ENCODE assay signal across 10 cellular contexts in genomic region chr10:103111031-103111917, GRCh38.
DNase-seq lines count a peak whose midpoint lies in the region; ATAC-seq and TF ChIP-seq lines count a peak whose summit lies in the region.
"Had no signal": no experiment of that assay in that cellular context is flagged by ENCODE, and none has a peak within 500 bp of the region (broad histone marks: within the 10 kb centered on the region; RNA-seq: fewer than 3 reads in every experiment).

No MANE protein-coding gene starts in this region.

- H3K36me3 Mint-ChIP-seq in stimulated activated naive B cell treated with anti-CD40 and anti-IgM and Interleukin-4, amounts not matched to agents 10 μg/mL and 1 μg/mL and 100 μg/mL, for 72 hours, result peaks cover 10 to 21% of the 10 kb centered on the region in 2 donors

- peaks cover 13 to 56% of the 10 kb centered on the region in 2 experiments for H3K79me1 ChIP-seq in IMR-90 (ENCODE audit: low read depth in 1 of 2, low read length in 2 of 2)

- in situ Hi-C loops in IMR-90 (cut with MboI; ENCODE audit: low sequenced_read_pairs), result no loop called here

- TF ChIP-seq RAD21 in IMR-90 (IDR thresholded peaks at IDR 0.05; ENCODE audit: low read length), result no peak

- no peaks in the 10 kb centered on the region for H3K9me3 Mint-ChIP-seq in stimulated activated naive B cell treated with anti-CD40 and anti-IgM and Interleukin-4, amounts not matched to agents 10 μg/mL and 1 μg/mL and 100 μg/mL, for 72 hours
- H3K9me3 Mint-ChIP-seq: central memory CD8-positive, alpha-beta T cell had no signal

- WGBS in IMR-90 (ENCODE audit: extremely low coverage in 2 of 2, insufficient read length in 1 of 2), 2 experiments, result no CpG with 5 or more reads among the region's 2 CpGs

- dilution Hi-C loops in IMR-90 (cut with HindIII; ENCODE audit: low sequenced_read_pairs, unreplicated experiment), result no loop called here

- no peak overlapping the region for H3K9ac ChIP-seq in IMR-90 (ENCODE audit: low read depth, low read length)

- H4K91ac ChIP-seq in IMR-90 (ENCODE audit: insufficient read depth, low read depth, low read length), result no peak overlapping the region

- TF ChIP-seq CTCF in IMR-90 (conservative IDR thresholded peaks at IDR 0.05; ENCODE audit: low read depth, low read length), result no peak
- TF ChIP-seq CTCF in fibroblast of mammary gland (conservative IDR thresholded peaks at IDR 0.05; ENCODE audit: control insufficient read depth, insufficient read depth, low read depth, low read length), result no peak

- no peak overlapping the region for H3K4ac ChIP-seq in IMR-90 (ENCODE audit: low read depth, low read length)

- intact Hi-C loops in IMR-90 (cut with micrococcal nuclease), result loop anchor here (5.0 kb wide), 2 partner anchors 36 to 76 kb away; no protein-coding TSS in a partner anchor

- no peaks in the 10 kb centered on the region for H3K27me3 ChIP-seq in IMR-90 (ENCODE audit: control insufficient read depth, insufficient read depth, low read length)

- no peaks in the 10 kb centered on the region for H3K27me3 Mint-ChIP-seq in stimulated activated naive B cell treated with anti-CD40 and anti-IgM and Interleukin-4, amounts not matched to agents 10 μg/mL and 1 μg/mL and 100 μg/mL, for 72 hours
- H3K27me3 Mint-ChIP-seq: central memory CD8-positive, alpha-beta T cell had no signal

- no peak overlapping the region for H2BK5ac ChIP-seq in IMR-90 (ENCODE audit: low read depth, low read length, poor library complexity, severe bottlenecking)

- no peak overlapping the region for H2AK5ac ChIP-seq in IMR-90 (ENCODE audit: low read depth, low read length)

- no peak overlapping the region for H3K56ac ChIP-seq in IMR-90 (ENCODE audit: extremely low read depth, insufficient read depth, low read length)

- no peak overlapping the region for H3K4me2 ChIP-seq in IMR-90 (ENCODE audit: low read depth, low read length)

- CTCF ChIA-PET in IMR-90 (lab: Yijun Ruan, JAX), result interaction anchor here (1.4 kb wide), 1 partner anchor 86 kb away, joined by 3 read pairs; no protein-coding TSS in a partner anchor

- TF ChIP-seq POLR2A in IMR-90 (IDR thresholded peaks at IDR 0.05; ENCODE audit: low read depth, low read length), result no peak

- no peak overlapping the region for H3K18ac ChIP-seq in IMR-90 (ENCODE audit: low read depth, low read length)

- no peak overlapping the region for H2AK9ac ChIP-seq in IMR-90 (replicated peaks; ENCODE audit: low read depth, low read length, poor library complexity)

- no peak overlapping the region for H3K4me3 Mint-ChIP-seq in stimulated activated naive B cell treated with anti-CD40 and anti-IgM and Interleukin-4, amounts not matched to agents 10 μg/mL and 1 μg/mL and 100 μg/mL, for 72 hours
- H3K4me3 Mint-ChIP-seq: central memory CD8-positive, alpha-beta T cell had no signal

- peaks cover 3% of the 10 kb centered on the region; the same call in 1 of the 2 replicates for H3K4me1 ChIP-seq in IMR-90 (ENCODE audit: control insufficient read depth, insufficient read depth, low read length)

- no peak overlapping the region for H3K14ac ChIP-seq in IMR-90 (replicated peaks; ENCODE audit: low read depth, low read length)

- no peak overlapping the region for H2BK15ac ChIP-seq in IMR-90 (ENCODE audit: low read depth, low read length)

- no peak overlapping the region for H3K23ac ChIP-seq in IMR-90 (ENCODE audit: low read depth, low read length)

- BruUV-seq in IMR-90 (replicated peaks; lab: Mats Ljungman, UMichigan), result no TSS peak

- H4K5ac ChIP-seq in IMR-90 (ENCODE audit: low read depth, low read length), result no peak overlapping the region

- no peak overlapping the region for H2BK120ac ChIP-seq in IMR-90 (ENCODE audit: low read depth, low read length)

- no peaks in the 10 kb centered on the region; the same call in 1 of the 2 replicates for H3K9me1 ChIP-seq in IMR-90 (ENCODE audit: insufficient read depth, low read length)

- H3K36me3 ChIP-seq in IMR-90 (ENCODE audit: control insufficient read depth, insufficient read depth, low read length), result peaks cover 1% of the 10 kb centered on the region; the same call in 1 of the 2 replicates

- H3K27ac Mint-ChIP-seq in stimulated activated naive B cell treated with anti-CD40 and anti-IgM and Interleukin-4, amounts not matched to agents 10 μg/mL and 1 μg/mL and 100 μg/mL, for 72 hours, result no peak overlapping the region

- POLR2A ChIA-PET in IMR-90 (lab: Charles Lee; ENCODE audit: unreplicated experiment), result no interaction called here

- H3K4me3 ChIP-seq in IMR-90 (ENCODE audit: insufficient read depth, low read depth, low read length) (no peak overlapping the region), fibroblast of mammary gland (ENCODE audit: control insufficient read depth, low read depth, low read length) (no peak overlapping the region), skeletal muscle cell (ENCODE audit: low read depth, low read length) (no peak overlapping the region)

- peak; percentile 14 for DNase-seq in GM04503 (ENCODE audit: low read depth)
- peak; percentile 44 for DNase-seq in IMR-90
- DNase-seq in fibroblast of mammary gland (ENCODE audit: low read depth), result peak; percentile 52
- DNase-seq in skeletal muscle cell (ENCODE audit: low read depth), result peak; percentile 54
- DNase-seq in NCI-H446 (lab: John Stamatoyannopoulos, UW), result no peak
- no peak for DNase-seq in stimulated activated naive B cell treated with anti-CD40 and anti-IgM and Interleukin-4, amounts not matched to agents 10 μg/mL and 1 μg/mL and 100 μg/mL, for 72 hours
- no peak for DNase-seq in T-helper 1 cell

- no peak overlapping the region for H4K8ac ChIP-seq in IMR-90 (ENCODE audit: low read depth in 2 of 2, low read length in 2 of 2)

- no peak overlapping the region for H3K27ac ChIP-seq in IMR-90 (ENCODE audit: insufficient read depth, low read length)

- peaks cover 0 to 11% of the 10 kb centered on the region in 2 donors for H3K4me1 Mint-ChIP-seq in stimulated activated naive B cell treated with anti-CD40 and anti-IgM and Interleukin-4, amounts not matched to agents 10 μg/mL and 1 μg/mL and 100 μg/mL, for 72 hours

- H3K9me3 ChIP-seq in IMR-90 (ENCODE audit: control insufficient read depth, insufficient read depth, low read length), result no peaks in the 10 kb centered on the region

- no peak overlapping the region for H2BK20ac ChIP-seq in IMR-90 (ENCODE audit: low read depth, low read length)

- H4K20me1 ChIP-seq in IMR-90 (ENCODE audit: insufficient read depth, low read length), result peaks cover 21% of the 10 kb centered on the region; the same call in 1 of the 2 replicates

- no peak overlapping the region for H2AFZ ChIP-seq in IMR-90 (replicated peaks; ENCODE audit: low read length, poor library complexity)

- ATAC-seq in GM21515 (IDR thresholded peaks at IDR 0.05; ENCODE audit: unreplicated experiment) (peak; percentile 55), IMR-90 (ENCODE audit: low read depth) (peak; percentile 86)
- ATAC-seq in stimulated activated naive B cell treated with anti-CD40 and anti-IgM and Interleukin-4, amounts not matched to agents 10 μg/mL and 1 μg/mL and 100 μg/mL, for 72 hours (replicated peaks), result no peak
- ATAC-seq: HCT116 had no signal

TF ChIP-seq in IMR-90, 13 proteins besides CTCF, POLR2A, EP300 and RAD21:
- no peak for TF ChIP-seq SMC3 (IDR thresholded peaks at IDR 0.05; ENCODE audit: low read depth, low read length)
- TF ChIP-seq MAZ (IDR thresholded peaks at IDR 0.05; ENCODE audit: borderline replicate concordance, low read depth, low read length), result no peak
- TF ChIP-seq MXI1 (IDR thresholded peaks at IDR 0.05; ENCODE audit: borderline replicate concordance, low read depth, low read length), result no peak
- no peak for TF ChIP-seq RCOR1 (IDR thresholded peaks at IDR 0.05; ENCODE audit: insufficient replicate concordance, low read length)
- no peak for TF ChIP-seq ELK1 (IDR thresholded peaks at IDR 0.05; ENCODE audit: borderline replicate concordance, low read depth, low read length)
- no peak for TF ChIP-seq NFE2L2 (IDR thresholded peaks at IDR 0.05; ENCODE audit: low read depth, low read length)
- TF ChIP-seq FOS (IDR thresholded peaks at IDR 0.05; ENCODE audit: low read depth, low read length), result no peak
- no peak for TF ChIP-seq BHLHE40 (IDR thresholded peaks at IDR 0.05; ENCODE audit: low read depth, low read length)
- TF ChIP-seq CEBPB (IDR thresholded peaks at IDR 0.05; ENCODE audit: low read depth, low read length), result no peak
- no peak for TF ChIP-seq CHD1 (IDR thresholded peaks at IDR 0.05; ENCODE audit: low read depth, low read length)
- TF ChIP-seq MAFK (IDR thresholded peaks at IDR 0.05; ENCODE audit: low read depth, low read length), result no peak
- TF ChIP-seq RFX5 (IDR thresholded peaks at IDR 0.05; ENCODE audit: low read depth, low read length), result no peak
- TF ChIP-seq, protein P1, sequence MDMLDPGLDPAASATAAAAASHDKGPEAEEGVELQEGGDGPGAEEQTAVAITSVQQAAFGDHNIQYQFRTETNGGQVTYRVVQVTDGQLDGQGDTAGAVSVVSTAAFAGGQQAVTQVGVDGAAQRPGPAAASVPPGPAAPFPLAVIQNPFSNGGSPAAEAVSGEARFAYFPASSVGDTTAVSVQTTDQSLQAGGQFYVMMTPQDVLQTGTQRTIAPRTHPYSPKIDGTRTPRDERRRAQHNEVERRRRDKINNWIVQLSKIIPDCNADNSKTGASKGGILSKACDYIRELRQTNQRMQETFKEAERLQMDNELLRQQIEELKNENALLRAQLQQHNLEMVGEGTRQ (IDR thresholded peaks at IDR 0.05; ENCODE audit: low read depth, low read length), result no peak

Comparison
In these comparisons a context has a peak if more than half of its experiments do, and no peak if none do; other contexts are left out.
1. DNase-seq: peak in GM04503 (single experiment), IMR-90 (single experiment), fibroblast of mammary gland (single experiment) and skeletal muscle cell (single experiment); none in NCI-H446 (0 of 2), stimulated activated naive B cell treated with anti-CD40 and anti-IgM and Interleukin-4, amounts not matched to agents 10 μg/mL and 1 μg/mL and 100 μg/mL, for 72 hours (single experiment) and T-helper 1 cell (0 of 5).
2. ATAC-seq: peak in GM21515 (single experiment) and IMR-90 (single experiment); none in stimulated activated naive B cell treated with anti-CD40 and anti-IgM and Interleukin-4, amounts not matched to agents 10 μg/mL and 1 μg/mL and 100 μg/mL, for 72 hours (0 of 2).